ENCODE assay signal across 13 cellular contexts in genomic region chr4:114807357-114807756, GRCh38.
DNase-seq lines count a peak whose midpoint lies in the region; ATAC-seq lines count a peak whose summit lies in the region.
"Had no signal": no experiment of that assay in that cellular context is flagged by ENCODE, and none has a peak within 500 bp of the region (broad histone marks: within the 10 kb centered on the region; RNA-seq: fewer than 3 reads in every experiment).

No MANE protein-coding gene starts in this region.

- H3K4me1 Mint-ChIP-seq in stimulated activated effector memory CD8-positive, alpha-beta T cell treated with anti-CD3 and anti-CD28 coated beads, Interleukin-12 subunit alpha, Interleukin-12 subunit beta, amount 100 ng/mL, for 72 hours, result peaks cover 8% of the 10 kb centered on the region
- H3K4me1 Mint-ChIP-seq: CD14-positive monocyte had no signal

- no peaks in the 10 kb centered on the region for H3K36me3 Mint-ChIP-seq in stimulated activated effector memory CD8-positive, alpha-beta T cell treated with anti-CD3 and anti-CD28 coated beads, Interleukin-12 subunit alpha, Interleukin-12 subunit beta, amount 100 ng/mL, for 72 hours
- H3K36me3 Mint-ChIP-seq: CD14-positive monocyte; stimulated activated memory B cell treated with anti-CD40 and anti-IgM and Interleukin-4, amounts not matched to agents 10 μg/mL and 1 μg/mL and 100 μg/mL, for 72 hours had no signal

- peak; percentile 60 for DNase-seq in activated effector memory CD4-positive, alpha-beta T cell treated with anti-CD3 and anti-CD28 coated beads, Interleukin-2, amount 50 U/mL, for 16 hours
- no peak for DNase-seq in activated effector memory CD4-positive, alpha-beta T cell treated with Interleukin-2 at 50 U/mL for 16 hours
- no peak for DNase-seq in stimulated activated effector memory CD8-positive, alpha-beta T cell treated with anti-CD3 and anti-CD28 coated beads, Interleukin-12 subunit alpha, Interleukin-12 subunit beta, amount 100 ng/mL, for 72 hours (ENCODE audit: low spot score in 2 of 2)
- DNase-seq in RPMI8226 (no peak), RKO (ENCODE audit: low spot score) (no peak), medulla oblongata (ENCODE audit: extremely low spot score) (no peak)
- DNase-seq: NCI-H146, PC-9, upper lobe of right lung had no signal

- H3K9me3 Mint-ChIP-seq in stimulated activated effector memory CD8-positive, alpha-beta T cell treated with anti-CD3 and anti-CD28 coated beads, Interleukin-12 subunit alpha, Interleukin-12 subunit beta, amount 100 ng/mL, for 72 hours, result no peaks in the 10 kb centered on the region
- H3K9me3 Mint-ChIP-seq: stimulated activated memory B cell treated with anti-CD40 and anti-IgM and Interleukin-4, amounts not matched to agents 10 μg/mL and 1 μg/mL and 100 μg/mL, for 72 hours had no signal

- H3K27ac Mint-ChIP-seq in stimulated activated effector memory CD8-positive, alpha-beta T cell treated with anti-CD3 and anti-CD28 coated beads, Interleukin-12 subunit alpha, Interleukin-12 subunit beta, amount 100 ng/mL, for 72 hours, result no peak overlapping the region
- H3K27ac Mint-ChIP-seq: CD14-positive monocyte; stimulated activated memory B cell treated with anti-CD40 and anti-IgM and Interleukin-4, amounts not matched to agents 10 μg/mL and 1 μg/mL and 100 μg/mL, for 72 hours had no signal

- ATAC-seq in HG02588 (IDR thresholded peaks at IDR 0.05; ENCODE audit: unreplicated experiment), result peak; percentile 6
- peak; percentile 11 for ATAC-seq in HG03342 (IDR thresholded peaks at IDR 0.05; ENCODE audit: unreplicated experiment)
- ATAC-seq in stimulated activated effector memory CD8-positive, alpha-beta T cell treated with anti-CD3 and anti-CD28 coated beads, Interleukin-12 subunit alpha, Interleukin-12 subunit beta, amount 100 ng/mL, for 72 hours, result peak; percentile 44

- no peak overlapping the region for H3K4me3 Mint-ChIP-seq in stimulated activated effector memory CD8-positive, alpha-beta T cell treated with anti-CD3 and anti-CD28 coated beads, Interleukin-12 subunit alpha, Interleukin-12 subunit beta, amount 100 ng/mL, for 72 hours
- H3K4me3 Mint-ChIP-seq: CD14-positive monocyte; stimulated activated memory B cell treated with anti-CD40 and anti-IgM and Interleukin-4, amounts not matched to agents 10 μg/mL and 1 μg/mL and 100 μg/mL, for 72 hours had no signal
